8 cellular contexts compared by ENCODE assay signal in genomic region chr20:45347936-45348809, GRCh38. TPM values are rescaled to one million over a fixed set of nuclear protein-coding genes. Genes with fewer than 3 reads are reported as not detected.
DNase-seq lines count a peak whose midpoint lies in the region; ATAC-seq, FAIRE-seq and TF ChIP-seq lines count a peak whose summit lies in the region.

A gene with protein sequence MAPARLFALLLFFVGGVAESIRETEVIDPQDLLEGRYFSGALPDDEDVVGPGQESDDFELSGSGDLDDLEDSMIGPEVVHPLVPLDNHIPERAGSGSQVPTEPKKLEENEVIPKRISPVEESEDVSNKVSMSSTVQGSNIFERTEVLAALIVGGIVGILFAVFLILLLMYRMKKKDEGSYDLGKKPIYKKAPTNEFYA (minus strand): TSS chr20:45348424. CDS start chr20:45348384, 40 bp downstream.

- peak; percentile 64 for DNase-seq in D721Med (ENCODE audit: insufficient read length, low spot score)
- peak; percentile 78 for DNase-seq in LoVo (ENCODE audit: low spot score)
- DNase-seq in activated CD4-positive, CD25-positive, alpha-beta regulatory T cell (lab: John Stamatoyannopoulos, UW), result peak; percentile 12 to 45 (median 28)
- peak; percentile 61 for DNase-seq in bronchial epithelial cell (ENCODE audit: low read depth)
- peak; percentile 62 for DNase-seq in iris pigment epithelial cell (ENCODE audit: low read depth)
- DNase-seq in stimulated activated CD4-positive, alpha-beta T cell treated with anti-CD3 and anti-CD28 coated beads, Interleukin-15, amount 100 ng/mL, for 24 hours, result peak; percentile 79
- DNase-seq in SKM-1 (lab: John Stamatoyannopoulos, UW; ENCODE audit: unreplicated experiment), result no peak

- no peak for ATAC-seq in HG03175 (IDR thresholded peaks at IDR 0.05; ENCODE audit: unreplicated experiment)

- no peaks in the 10 kb centered on the region for H3K27me3 ChIP-seq in bronchial epithelial cell (ENCODE audit: control insufficient read depth, insufficient read depth, low read length)

- peaks cover 2% of the 10 kb centered on the region for H3K36me3 ChIP-seq in bronchial epithelial cell (ENCODE audit: control insufficient read depth, insufficient read depth, low read length)

- no peak for TF ChIP-seq CTCF in D721Med (IDR thresholded peaks at IDR 0.05; ENCODE audit: insufficient read depth, missing control alignments)
- TF ChIP-seq CTCF in bronchial epithelial cell (IDR thresholded peaks at IDR 0.05; ENCODE audit: insufficient read depth, low read length, severe bottlenecking), result no peak

- no peak for FAIRE-seq in D721Med (lab: Jason Lieb, UNC)
- FAIRE-seq in bronchial epithelial cell (lab: Jason Lieb, UNC), result no peak

- peak within 1 kb of the TSS; percentile 97 for H3K4me3 ChIP-seq in bronchial epithelial cell (ENCODE audit: low read depth, low read length)

RNA-seq across cellular contexts. Expression of the gene that starts here (rescaled TPM):
- 211 and 272 TPM in 2 replicates for total RNA-seq in bronchial epithelial cell
